8 cellular contexts compared by ENCODE assay signal in genomic region chr22:18109410-18110193, GRCh38. TPM values are rescaled to one million over a fixed set of nuclear protein-coding genes. Genes with fewer than 3 reads are reported as not detected.
DNase-seq lines count a peak whose midpoint lies in the region; ATAC-seq, FAIRE-seq and TF ChIP-seq lines count a peak whose summit lies in the region.

No MANE protein-coding gene starts in this region.

- H3K9me3 Mint-ChIP-seq in astrocyte (ENCODE audit: unreplicated experiment) (peaks cover 15% of the 10 kb centered on the region), memory B cell (peaks cover 9% of the 10 kb centered on the region)

- H2AFZ ChIP-seq in astrocyte (ENCODE audit: low read depth, low read length), result no peak overlapping the region

- H3K36me3 Mint-ChIP-seq in astrocyte (ENCODE audit: low read depth, unreplicated experiment), result peaks cover 13% of the 10 kb centered on the region
- H3K36me3 Mint-ChIP-seq in memory B cell, result peaks cover 12% of the 10 kb centered on the region

- H3K4me1 ChIP-seq in right atrium auricular region, result peaks cover 0 to 42% of the 10 kb centered on the region in 2 donors
- H3K4me1 ChIP-seq in astrocyte (ENCODE audit: insufficient read depth, low read length), result peaks cover 9% of the 10 kb centered on the region

- H3K36me3 ChIP-seq in right atrium auricular region (no peaks in the 10 kb centered on the region), astrocyte (ENCODE audit: insufficient read depth, low read length) (no peaks in the 10 kb centered on the region)

- no peaks in the 10 kb centered on the region for H3K79me2 ChIP-seq in astrocyte (ENCODE audit: insufficient read depth, low read length)

- H3K4me3 ChIP-seq in right atrium auricular region, result peak overlapping the region in 1 of 2 donors; percentile 57
- H3K4me3 ChIP-seq in astrocyte (ENCODE audit: insufficient read depth, low read depth, low read length), result no peak overlapping the region

- peak overlapping the region; percentile 87 for H3K4me2 ChIP-seq in astrocyte (ENCODE audit: low read length)

- H3K27ac ChIP-seq in right atrium auricular region (peak overlapping the region; percentile 89 to 90), astrocyte (ENCODE audit: low read depth, low read length) (no peak overlapping the region)

- ATAC-seq in memory B cell (ENCODE audit: low read depth) (no peak), GM21381 (IDR thresholded peaks at IDR 0.05; ENCODE audit: unreplicated experiment) (no peak), GM18867 (IDR thresholded peaks at IDR 0.05; ENCODE audit: unreplicated experiment) (no peak)

- intact Hi-C loops in cardiac septum (cut with DNase I), result no loop called here

- H3K4me3 Mint-ChIP-seq in astrocyte (ENCODE audit: unreplicated experiment) (peak overlapping the region; percentile 63), memory B cell (peak overlapping the region; percentile 78)

- H3K4me1 Mint-ChIP-seq in astrocyte (ENCODE audit: low read depth, unreplicated experiment) (peaks cover 2% of the 10 kb centered on the region), memory B cell (peaks cover 24% of the 10 kb centered on the region)

- DNase-seq in right atrium auricular region (ENCODE audit: low spot score), result no peak
- no peak for DNase-seq in cardiac septum (ENCODE audit: low spot score)
- no peak for DNase-seq in astrocyte (ENCODE audit: low read depth)
- DNase-seq in memory B cell (ENCODE audit: low spot score in 2 of 2), result no peak
- DNase-seq in NCI-H1092 (lab: John Stamatoyannopoulos, UW), result no peak
- no peak for DNase-seq in NCI-H187 (lab: John Stamatoyannopoulos, UW)

- no peak overlapping the region for H3K9ac ChIP-seq in astrocyte (ENCODE audit: low read length)

- FAIRE-seq in astrocyte (lab: Jason Lieb, UNC), result no peak

- H3K9me3 ChIP-seq in right atrium auricular region (no peaks in the 10 kb centered on the region), astrocyte (ENCODE audit: insufficient read depth, low read depth, low read length) (no peaks in the 10 kb centered on the region)

- H4K20me1 ChIP-seq in astrocyte (ENCODE audit: insufficient read depth, low read length), result peaks cover 5% of the 10 kb centered on the region

- H3K27ac Mint-ChIP-seq in astrocyte (ENCODE audit: unreplicated experiment) (no peak overlapping the region), memory B cell (no peak overlapping the region)

- H3K27me3 ChIP-seq in right atrium auricular region (no peaks in the 10 kb centered on the region), astrocyte (ENCODE audit: insufficient read depth, low read length) (peaks cover 13% of the 10 kb centered on the region)

- TF ChIP-seq CTCF in right atrium auricular region (IDR thresholded peaks at IDR 0.05) (no peak), astrocyte (IDR thresholded peaks at IDR 0.05; ENCODE audit: insufficient read depth, low read depth, low read length) (no peak)

- H3K27me3 Mint-ChIP-seq in astrocyte (ENCODE audit: low read depth, unreplicated experiment), result peaks cover 42% of the 10 kb centered on the region
- peaks cover 17% of the 10 kb centered on the region for H3K27me3 Mint-ChIP-seq in memory B cell

RNA-seq across cellular contexts. Expression of gene TUBA8, which starts 1.0 kb away (rescaled TPM):
- 10 to 100 TPM; 67.1 to 97.3 TPM for total RNA-seq in right atrium auricular region
- 84.0 TPM for total RNA-seq in cardiac septum
- total RNA-seq in astrocyte, result 0.79 TPM in 1 of 2 replicates, not detected in the other

RNA-seq across cellular contexts. Expression of gene PEX26, which starts 31.8 kb away (rescaled TPM):
- total RNA-seq in right atrium auricular region, result 10 to 100 TPM; 15.1 to 18.4 TPM
- 24.9 TPM for total RNA-seq in cardiac septum
- total RNA-seq in astrocyte, result 41.7 and 41.9 TPM in 2 replicates

RNA-seq across cellular contexts. Expression of gene USP18, which starts 40.4 kb away (rescaled TPM):
- 1 to 10 TPM; 2.2 to 3.6 TPM for total RNA-seq in right atrium auricular region
- total RNA-seq in cardiac septum, result 1.4 TPM
- 78.7 and 87.1 TPM in 2 replicates for total RNA-seq in astrocyte

Comparison
In these comparisons a context has a peak if more than half of its experiments do, and no peak if none do; other contexts are left out.
1. RNA of gene TUBA8, which starts 1.0 kb away (total RNA-seq): 67.1 to 97.3 TPM in right atrium auricular region and 84.0 TPM in cardiac septum (single experiment); 0.79 TPM in astrocyte; every median in the first group is over 10 times any median in the second.
2. RNA of gene USP18, which starts 40.4 kb away (total RNA-seq): 78.7 to 87.1 TPM in astrocyte; 2.2 to 3.6 TPM in right atrium auricular region and 1.4 TPM in cardiac septum (single experiment); every median in the first group is over 10 times any median in the second.